17 cellular contexts compared by ENCODE assay signal in the genomic region with DNA sequence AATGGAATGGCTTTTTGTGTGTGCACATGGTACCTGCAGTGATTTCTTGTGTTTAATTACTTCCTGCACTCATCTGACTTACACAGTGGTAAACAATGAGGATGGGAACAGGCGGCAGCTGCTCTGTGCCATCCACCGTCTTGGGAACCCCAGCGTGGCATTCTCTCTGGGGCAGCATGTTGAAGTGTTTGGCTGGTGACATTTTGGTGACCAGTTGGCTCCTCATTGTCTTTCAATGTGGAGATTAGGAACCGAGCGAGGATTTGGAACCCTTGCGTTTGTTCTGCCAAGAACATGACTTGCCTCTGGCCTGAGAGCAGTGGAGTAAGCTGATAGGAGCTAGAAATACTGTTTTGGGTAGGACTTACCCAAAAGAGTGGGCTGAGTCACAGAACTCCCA.
DNase-seq lines count a peak whose midpoint lies in the region; ATAC-seq, FAIRE-seq and TF ChIP-seq lines count a peak whose summit lies in the region.
"Had no signal": no experiment of that assay in that cellular context is flagged by ENCODE, and none has a peak within 500 bp of the region (broad histone marks: within the 10 kb centered on the region; RNA-seq: fewer than 3 reads in every experiment).

No MANE protein-coding gene starts in this region.

- peak overlapping the region; percentile 22; the same call in 1 of the 2 replicates for H2BK5ac ChIP-seq in H1 (ENCODE audit: low read depth, low read length)

- no peak for TF ChIP-seq RAD21 in H1 (IDR thresholded peaks at IDR 0.05 in 1 of 2, conservative IDR thresholded peaks at IDR 0.05 in 1 of 2; ENCODE audit: low read depth in 2 of 2, low read length in 2 of 2)

- no peak overlapping the region; a peak in 1 of 7 replicates for H3K9ac ChIP-seq in H1 (replicated peaks in 1 of 4; ENCODE audit: extremely low read depth in 1 of 4, low read depth in 3 of 4, low read length in 3 of 4)

- 92% methylated on average over 6 of the region's 6 CpGs; no CpG with 5 or more reads in 1 of the 2 experiments for WGBS in H1 (ENCODE audit: extremely low coverage in 1 of 2, insufficient coverage in 1 of 2, insufficient read length in 1 of 2, insufficient replicate concordance in 2 of 2, low coverage in 1 of 2, low lambda C conversion rate in 2 of 2, missing lambda C conversion rate in 1 of 2), 2 experiments

- H2BK12ac ChIP-seq in H1 (ENCODE audit: low read depth, low read length) = no peak overlapping the region

- H3K14ac ChIP-seq in H1 (ENCODE audit: insufficient read length) = no peak overlapping the region

- no peaks in the 10 kb centered on the region for H3K23me2 ChIP-seq in H1 (ENCODE audit: low read depth, low read length)

- H3K9me3 ChIP-seq in H1 (ENCODE audit: insufficient read depth in 2 of 2, low read depth in 1 of 2, low read length in 1 of 2) = no peaks in the 10 kb centered on the region
- H3K9me3 ChIP-seq: A549 had no signal

- H4K91ac ChIP-seq in H1 (replicated peaks; ENCODE audit: insufficient read length, low read length) = no peak overlapping the region

- H2BK120ac ChIP-seq in H1 (replicated peaks; ENCODE audit: low read depth, low read length) = no peak overlapping the region

- DNase-seq in NCI-H748 (lab: John Stamatoyannopoulos, UW; ENCODE audit: unreplicated experiment) (peak; percentile 29), NCI-H748 treated with DMSO at 0.1 percent for 48 hours (lab: John Stamatoyannopoulos, UW) (no peak), G401 (ENCODE audit: low spot score) (peak; percentile 17), H1 (ENCODE audit: low read depth in 1 of 2, low spot score in 2 of 2) (no peak), myocyte (ENCODE audit: low read depth) (peak; percentile 24), glomerular visceral epithelial cell (ENCODE audit: extremely low spot score) (no peak)
- DNase-seq: COR-L47, DMS153, EL, MV-4-11, NCI-H146, NCI-H345 had no signal

- H3K4me2 ChIP-seq in H1 (ENCODE audit: insufficient read depth in 1 of 2, low read depth in 2 of 2, low read length in 2 of 2) = no peak overlapping the region
- H3K4me2 ChIP-seq: A549 had no signal

- in situ Hi-C loops in G401 (cut with HindIII; ENCODE audit: low sequenced_read_pairs) = no loop called here

- H3K27me3 ChIP-seq in H1 (replicated peaks in 1 of 4; ENCODE audit: control insufficient read depth in 3 of 4, extremely low read depth in 1 of 4, insufficient read depth in 3 of 4, low read length in 3 of 4) = no peaks in the 10 kb centered on the region

- H3K36me3 ChIP-seq in H1 (ENCODE audit: control insufficient read depth in 2 of 4, insufficient read depth in 4 of 4, low read length in 3 of 4) = no peaks in the 10 kb centered on the region

- FAIRE-seq in H1 (lab: Jason Lieb, UNC) = no peak
- FAIRE-seq: A549, K562 had no signal

- no peak overlapping the region for H3K27ac ChIP-seq in H1 (ENCODE audit: low read depth, low read length)
- H3K27ac ChIP-seq: C4-2B, SK-N-MC had no signal

- H3K79me2 ChIP-seq in H1 (ENCODE audit: control insufficient read depth in 1 of 2, insufficient read depth in 2 of 2, low read length in 2 of 2) = peaks cover 8 to 100% of the 10 kb centered on the region in 2 experiments

- no peak overlapping the region for H4K8ac ChIP-seq in H1 (ENCODE audit: extremely low read depth, insufficient read depth, low read length)

- TF ChIP-seq CTCF in H1 (IDR thresholded peaks at IDR 0.05; ENCODE audit: control extremely low read depth in 1 of 3, insufficient read depth in 1 of 3, low read depth in 1 of 3, low read length in 3 of 3) = no peak

- no peak for TF ChIP-seq EP300 in H1 (IDR thresholded peaks at IDR 0.05; ENCODE audit: borderline replicate concordance in 1 of 2, low read depth in 2 of 2, low read length in 2 of 2)

- H2AK5ac ChIP-seq in H1 (ENCODE audit: low read depth, low read length) = no peak overlapping the region

- TF ChIP-seq POLR2A in H1 (IDR thresholded peaks at IDR 0.05; ENCODE audit: control extremely low read depth in 1 of 2, low read depth in 2 of 2, low read length in 2 of 2) = no peak

- no peak for ATAC-seq in esophagus mucosa
- ATAC-seq: A549, K562 had no signal

- H3K4me1 ChIP-seq in H1 (replicated peaks in 1 of 4; ENCODE audit: control insufficient read depth in 3 of 4, insufficient read depth in 4 of 4, low read length in 3 of 4) = peaks cover 2 to 42% (median 12%) of the 10 kb centered on the region in 4 experiments

- no peak overlapping the region for H3K56ac ChIP-seq in H1 (replicated peaks; ENCODE audit: insufficient read length, low read depth, low read length)

- no peak overlapping the region for H2AFZ ChIP-seq in H1 (ENCODE audit: low read length)

- CTCF ChIA-PET in H1 (lab: Charles Lee; ENCODE audit: partially characterized antibody) = interaction anchor here (0.7 to 1.0 kb wide), 3 partner anchors 24 to 148 kb away, joined by 3 read pairs; no protein-coding TSS in a partner anchor

- POLR2A ChIA-PET in H1 (lab: Charles Lee; ENCODE audit: partially characterized antibody) = interaction anchor here (1.2 to 1.4 kb wide), 2 partner anchors 15 to 89 kb away, joined by 5 read pairs; partner anchors contain the start of gene IGF1R

- H3K79me1 ChIP-seq in H1 (ENCODE audit: low read depth, low read length) = peaks cover 18% of the 10 kb centered on the region

- H3K4ac ChIP-seq in H1 (replicated peaks; ENCODE audit: insufficient read length, low read depth, low read length) = no peak overlapping the region

- no peak overlapping the region for H3K23ac ChIP-seq in H1 (ENCODE audit: insufficient read length)

- no peak overlapping the region for H4K5ac ChIP-seq in H1 (ENCODE audit: insufficient read length, low read depth, low read length)

- no peak overlapping the region for H2BK20ac ChIP-seq in H1 (ENCODE audit: low read length)

- H3K4me3 ChIP-seq in H1 (ENCODE audit: extremely low read depth in 1 of 4, insufficient read depth in 2 of 4, low read depth in 3 of 4, low read length in 4 of 4) = no peak overlapping the region
- H3K4me3 ChIP-seq: A549, K562, SK-N-MC had no signal

- peaks cover 30 to 33% of the 10 kb centered on the region in 2 experiments for H4K20me1 ChIP-seq in H1 (replicated peaks in 1 of 2; ENCODE audit: control insufficient read depth in 1 of 2, insufficient read depth in 2 of 2, low read length in 2 of 2)

- no peak overlapping the region for H2BK15ac ChIP-seq in H1 (ENCODE audit: low read length)

- 0 out of 2 replicates have a peak overlapping the region, but pooled peaks have one; percentile 24 for H3K18ac ChIP-seq in H1 (ENCODE audit: extremely low read depth, low read length)

TF ChIP-seq in H1, 55 proteins besides CTCF, POLR2A, EP300 and RAD21:
- no peak for TF ChIP-seq BRCA1 (IDR thresholded peaks at IDR 0.05; ENCODE audit: low read depth, low read length)
- no peak for TF ChIP-seq TAF1 (IDR thresholded peaks at IDR 0.05; ENCODE audit: low read depth, low read length)
- no peak for TF ChIP-seq POLR2AphosphoS5 (IDR thresholded peaks at IDR 0.05; ENCODE audit: low read depth, low read length)
- no peak for TF ChIP-seq TAF7 (optimal IDR thresholded peaks at IDR 0.05; ENCODE audit: borderline replicate concordance, low read depth, low read length)
- TF ChIP-seq, protein P1, sequence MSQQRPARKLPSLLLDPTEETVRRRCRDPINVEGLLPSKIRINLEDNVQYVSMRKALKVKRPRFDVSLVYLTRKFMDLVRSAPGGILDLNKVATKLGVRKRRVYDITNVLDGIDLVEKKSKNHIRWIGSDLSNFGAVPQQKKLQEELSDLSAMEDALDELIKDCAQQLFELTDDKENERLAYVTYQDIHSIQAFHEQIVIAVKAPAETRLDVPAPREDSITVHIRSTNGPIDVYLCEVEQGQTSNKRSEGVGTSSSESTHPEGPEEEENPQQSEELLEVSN (IDR thresholded peaks at IDR 0.05) = no peak
- TF ChIP-seq KDM4A (IDR thresholded peaks at IDR 0.05; ENCODE audit: low read depth, low read length, severe bottlenecking) = no peak
- TF ChIP-seq GABPA (IDR thresholded peaks at IDR 0.05; ENCODE audit: borderline replicate concordance, insufficient read depth, low read length) = no peak
- TF ChIP-seq JUND (IDR thresholded peaks at IDR 0.05; ENCODE audit: low read length) = no peak
- no peak for TF ChIP-seq RBBP5 (IDR thresholded peaks at IDR 0.05; ENCODE audit: borderline replicate concordance, low read depth, low read length)
- no peak for TF ChIP-seq RFX5 (IDR thresholded peaks at IDR 0.05; ENCODE audit: borderline replicate concordance, low read depth, low read length)
- TF ChIP-seq SAP30 (IDR thresholded peaks at IDR 0.05; ENCODE audit: insufficient read depth, insufficient replicate concordance, low read length) = no peak
- no peak for TF ChIP-seq GTF2F1 (IDR thresholded peaks at IDR 0.05; ENCODE audit: borderline replicate concordance, low read depth, low read length)
- TF ChIP-seq, protein P2, sequence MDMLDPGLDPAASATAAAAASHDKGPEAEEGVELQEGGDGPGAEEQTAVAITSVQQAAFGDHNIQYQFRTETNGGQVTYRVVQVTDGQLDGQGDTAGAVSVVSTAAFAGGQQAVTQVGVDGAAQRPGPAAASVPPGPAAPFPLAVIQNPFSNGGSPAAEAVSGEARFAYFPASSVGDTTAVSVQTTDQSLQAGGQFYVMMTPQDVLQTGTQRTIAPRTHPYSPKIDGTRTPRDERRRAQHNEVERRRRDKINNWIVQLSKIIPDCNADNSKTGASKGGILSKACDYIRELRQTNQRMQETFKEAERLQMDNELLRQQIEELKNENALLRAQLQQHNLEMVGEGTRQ (IDR thresholded peaks at IDR 0.05; ENCODE audit: low read length) = no peak
- TF ChIP-seq CBX8 (IDR thresholded peaks at IDR 0.05; ENCODE audit: borderline replicate concordance, low read depth, low read length) = no peak
- no peak for TF ChIP-seq RNF2 (IDR thresholded peaks at IDR 0.05; ENCODE audit: borderline replicate concordance, low read depth, low read length, missing control alignments, poor library complexity, severe bottlenecking)
- TF ChIP-seq SRF (IDR thresholded peaks at IDR 0.05; ENCODE audit: low read depth, low read length) = no peak
- TF ChIP-seq NRF1 (IDR thresholded peaks at IDR 0.05; ENCODE audit: low read depth, low read length) = no peak
- TF ChIP-seq, protein P3, sequence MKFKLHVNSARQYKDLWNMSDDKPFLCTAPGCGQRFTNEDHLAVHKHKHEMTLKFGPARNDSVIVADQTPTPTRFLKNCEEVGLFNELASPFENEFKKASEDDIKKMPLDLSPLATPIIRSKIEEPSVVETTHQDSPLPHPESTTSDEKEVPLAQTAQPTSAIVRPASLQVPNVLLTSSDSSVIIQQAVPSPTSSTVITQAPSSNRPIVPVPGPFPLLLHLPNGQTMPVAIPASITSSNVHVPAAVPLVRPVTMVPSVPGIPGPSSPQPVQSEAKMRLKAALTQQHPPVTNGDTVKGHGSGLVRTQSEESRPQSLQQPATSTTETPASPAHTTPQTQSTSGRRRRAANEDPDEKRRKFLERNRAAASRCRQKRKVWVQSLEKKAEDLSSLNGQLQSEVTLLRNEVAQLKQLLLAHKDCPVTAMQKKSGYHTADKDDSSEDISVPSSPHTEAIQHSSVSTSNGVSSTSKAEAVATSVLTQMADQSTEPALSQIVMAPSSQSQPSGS (IDR thresholded peaks at IDR 0.05; ENCODE audit: low read length) = no peak

Comparison
In these comparisons a context has a peak if more than half of its experiments do, and no peak if none do; other contexts are left out.
1. DNase-seq: peak in NCI-H748 (single experiment), G401 (single experiment) and myocyte (single experiment); none in NCI-H748 treated with DMSO at 0.1 percent for 48 hours (single experiment), H1 (0 of 2) and glomerular visceral epithelial cell (single experiment).